In genomic region chr9:79335987-79336386, GRCh38 we compare ENCODE assay signal across 34 cellular contexts.
"Had no signal": no experiment of that assay in that cellular context is flagged by ENCODE, and none has a peak within 500 bp of the region (broad histone marks: within the 10 kb centered on the region; RNA-seq: fewer than 3 reads in every experiment).

No MANE protein-coding gene starts in this region.

- H3K9me3 ChIP-seq: MG63 had no signal

- H3K4me3 ChIP-seq: MG63 had no signal

- DNase-seq: Karpas-422, Kasumi-1, MG63, MM.1S, MV-4-11, NCI-H1048, NCI-H1092, NCI-H1092 treated with DMSO at 0.1 percent for 48 hours, NCI-H1105, NCI-H1105 treated with DMSO at 0.1 percent for 48 hours, NCI-H1417, NCI-H1417 treated with DMSO at 0.1 percent for 48 hours, NCI-H1436, NCI-H1436 treated with DMSO at 0.1 percent for 48 hours, NCI-H146, NCI-H1694, NCI-H1694 treated with DMSO at 0.1 percent for 48 hours, NCI-H187, NCI-H187 treated with DMSO at 0.1 percent for 48 hours, NCI-H1930, NCI-H2029, NCI-H2029 treated with DMSO at 0.1 percent for 48 hours, NCI-H2081, NCI-H2081 treated with DMSO at 0.1 percent for 48 hours, NCI-H2107, NCI-H2171, NCI-H2171 treated with DMSO at 0.1 percent for 48 hours, NCI-H2227 treated with DMSO at 0.1 percent for 48 hours, NCI-H226, NCI-H345, NCI-H446, NCI-H446 treated with DMSO at 0.1 percent for 48 hours, NCI-H510A, NCI-H510A treated with DMSO at 0.1 percent for 48 hours had no signal

- H3K27me3 ChIP-seq: MG63 had no signal

- H3K36me3 ChIP-seq: MG63 had no signal
